21 cellular contexts compared by ENCODE assay signal in genomic region chr16:57445510-57445909, GRCh38. TPM values are rescaled to one million over a fixed set of nuclear protein-coding genes. Genes with fewer than 3 reads are reported as not detected.
A peak's percentile ranks its signal among the peaks of the same experiment; 100 is the strongest.
DNase-seq lines count a peak whose midpoint lies in the region; ATAC-seq and TF ChIP-seq lines count a peak whose summit lies in the region.
"Had no signal": no experiment of that assay in that cellular context is flagged by ENCODE, and none has a peak within 500 bp of the region (broad histone marks: within the 10 kb centered on the region; RNA-seq: fewer than 3 reads in every experiment).

No MANE protein-coding gene starts in this region.

- H3K27me3 Mint-ChIP-seq in activated CD4-positive, alpha-beta T cell treated with anti-CD3 and anti-CD28 coated beads, Interleukin-2, amount 10 ng/mL, durations not matched to agents 24 days and 14 days: no peaks in the 10 kb centered on the region
- no peaks in the 10 kb centered on the region for H3K27me3 Mint-ChIP-seq in CD8-positive, alpha-beta T cell (ENCODE audit: low read depth)
- H3K27me3 Mint-ChIP-seq in brain: peaks cover 8% of the 10 kb centered on the region
- H3K27me3 Mint-ChIP-seq: stimulated activated memory B cell treated with anti-CD40 and anti-IgM and Interleukin-4, amounts not matched to agents 10 μg/mL and 1 μg/mL and 100 μg/mL, for 72 hours had no signal

- H3K36me3 ChIP-seq in CD8-positive, alpha-beta T cell (ENCODE audit: insufficient read depth, low read length): peaks cover under 1% of the 10 kb centered on the region

- no peak for TF ChIP-seq CTCF in CD8-positive, alpha-beta T cell (IDR thresholded peaks at IDR 0.05)
- no peak for TF ChIP-seq CTCF in brain (conservative IDR thresholded peaks at IDR 0.05)

- peaks cover 25% of the 10 kb centered on the region for H3K36me3 Mint-ChIP-seq in activated CD4-positive, alpha-beta T cell treated with anti-CD3 and anti-CD28 coated beads, Interleukin-2, amount 10 ng/mL, durations not matched to agents 24 days and 14 days (ENCODE audit: low read depth)
- peaks cover 20% of the 10 kb centered on the region for H3K36me3 Mint-ChIP-seq in CD8-positive, alpha-beta T cell
- H3K36me3 Mint-ChIP-seq in brain: peaks cover 25% of the 10 kb centered on the region

- no peak overlapping the region for H3K27ac ChIP-seq in CD8-positive, alpha-beta T cell (ENCODE audit: low read depth, low read length)
- H3K27ac ChIP-seq: coronary artery, tibial nerve had no signal

- H3K4me1 ChIP-seq in CD8-positive, alpha-beta T cell (ENCODE audit: insufficient read depth, low read length): peaks cover 20% of the 10 kb centered on the region

- POLR2A ChIA-PET in CD8-positive, alpha-beta T cell (lab: Charles Lee): no interaction called here

- H3K27me3 ChIP-seq in CD8-positive, alpha-beta T cell (ENCODE audit: insufficient read depth, low read length): no peaks in the 10 kb centered on the region
- H3K27me3 ChIP-seq: heart left ventricle, right atrium auricular region, tibial nerve had no signal

- no peaks in the 10 kb centered on the region for H3K9me3 ChIP-seq in CD8-positive, alpha-beta T cell (ENCODE audit: low read length)
- H3K9me3 ChIP-seq: right atrium auricular region had no signal

- DNase-seq in activated CD4-positive, alpha-beta T cell treated with anti-CD3 and anti-CD28 coated beads, Interleukin-2, amount 10 ng/mL, durations not matched to agents 24 days and 14 days: no peak
- DNase-seq in activated CD4-positive, alpha-beta T cell treated with anti-CD3 and anti-CD28 coated beads, Interleukin-2, amount 50 U/mL, for 4 hours: no peak
- no peak for DNase-seq in CD8-positive, alpha-beta T cell
- DNase-seq: activated naive CD4-positive, alpha-beta T cell; heart left ventricle; mucosa of descending colon; NCI-H1417 treated with DMSO at 0.1 percent for 48 hours; NCI-H2171; OCI-M1; SIG-M5 had no signal

- H3K9me3 Mint-ChIP-seq in activated CD4-positive, alpha-beta T cell treated with anti-CD3 and anti-CD28 coated beads, Interleukin-2, amount 10 ng/mL, durations not matched to agents 24 days and 14 days: peaks cover 5% of the 10 kb centered on the region
- H3K9me3 Mint-ChIP-seq in CD8-positive, alpha-beta T cell: peaks cover 4% of the 10 kb centered on the region
- H3K9me3 Mint-ChIP-seq in brain: peaks cover 0 to 6% (median 2%) of the 10 kb centered on the region in 5 experiments

- CTCF ChIA-PET in CD8-positive, alpha-beta T cell (lab: Charles Lee): interaction anchor here (1.3 to 4.3 kb wide), 4 partner anchors 13 to 26 kb away, joined by 3 to 16 read pairs (median 11); partner anchors contain the start of gene POLR2C

- peaks cover 22% of the 10 kb centered on the region for H3K4me1 Mint-ChIP-seq in activated CD4-positive, alpha-beta T cell treated with anti-CD3 and anti-CD28 coated beads, Interleukin-2, amount 10 ng/mL, durations not matched to agents 24 days and 14 days
- H3K4me1 Mint-ChIP-seq in CD8-positive, alpha-beta T cell (ENCODE audit: low read depth): peaks cover 59% of the 10 kb centered on the region
- H3K4me1 Mint-ChIP-seq in brain: peaks cover 45% of the 10 kb centered on the region

- H3K4me3 Mint-ChIP-seq in activated CD4-positive, alpha-beta T cell treated with anti-CD3 and anti-CD28 coated beads, Interleukin-2, amount 10 ng/mL, durations not matched to agents 24 days and 14 days: no peak overlapping the region
- H3K4me3 Mint-ChIP-seq in CD8-positive, alpha-beta T cell: peak overlapping the region; percentile 42
- peak overlapping the region in 4 of 5 experiments; percentile 65 to 71 (median 68) for H3K4me3 Mint-ChIP-seq in brain

- intact Hi-C loops in activated CD4-positive, alpha-beta T cell treated with anti-CD3 and anti-CD28 coated beads, Interleukin-2, amount 10 ng/mL, durations not matched to agents 24 days and 14 days (cut with micrococcal nuclease): no loop called here
- intact Hi-C loops in CD8-positive, alpha-beta T cell (cut with DNase I, micrococcal nuclease): loop anchor here (5.0 to 10.0 kb wide), 3 partner anchors 511 to 1189 kb away; partner anchors contain the start of genes CFAP20 (in 1 of the 2) and HERPUD1 (in 1 of the 2)

- no peak for ATAC-seq in CD8-positive, alpha-beta T cell
- ATAC-seq in GM21447 (IDR thresholded peaks at IDR 0.05; ENCODE audit: unreplicated experiment): no peak
- no peak for ATAC-seq in GM19351 (IDR thresholded peaks at IDR 0.05; ENCODE audit: unreplicated experiment)
- ATAC-seq: heart left ventricle; mucosa of descending colon; stimulated activated memory B cell treated with anti-CD40 and anti-IgM and Interleukin-4, amounts not matched to agents 10 μg/mL and 1 μg/mL and 100 μg/mL, for 72 hours had no signal

- no peak overlapping the region for H3K4me3 ChIP-seq in CD8-positive, alpha-beta T cell (ENCODE audit: low read depth, low read length)
- H3K4me3 ChIP-seq: mucosa of descending colon had no signal

- peak overlapping the region; percentile 34 for H3K27ac Mint-ChIP-seq in activated CD4-positive, alpha-beta T cell treated with anti-CD3 and anti-CD28 coated beads, Interleukin-2, amount 10 ng/mL, durations not matched to agents 24 days and 14 days
- H3K27ac Mint-ChIP-seq in CD8-positive, alpha-beta T cell: no peak overlapping the region
- H3K27ac Mint-ChIP-seq in brain: no peak overlapping the region

RNA-seq across cellular contexts. Expression of gene CIAPIN1, which starts 1.7 kb away (rescaled TPM):
- total RNA-seq in activated CD4-positive, alpha-beta T cell treated with anti-CD3 and anti-CD28 coated beads, Interleukin-2, amount 10 ng/mL, durations not matched to agents 24 days and 14 days: 85.4 TPM in 2 replicates
- total RNA-seq in CD8-positive, alpha-beta T cell: 10 to 100 TPM; 28.6 to 29.7 TPM
- 66.3 TPM for polyA plus RNA-seq in brain (ENCODE audit: insufficient read depth, low read depth, low replicate concordance)

RNA-seq across cellular contexts. Expression of gene COQ9, which starts 1.8 kb away (rescaled TPM):
- 55.2 and 56.7 TPM in 2 replicates for total RNA-seq in activated CD4-positive, alpha-beta T cell treated with anti-CD3 and anti-CD28 coated beads, Interleukin-2, amount 10 ng/mL, durations not matched to agents 24 days and 14 days
- 10 to 100 TPM in 1 of 2 experiments, 1 to 10 TPM in 1; 8.1 to 11.7 TPM for total RNA-seq in CD8-positive, alpha-beta T cell
- 69.5 TPM for polyA plus RNA-seq in brain (ENCODE audit: insufficient read depth, low read depth, low replicate concordance)

RNA-seq across cellular contexts. Expression of gene POLR2C, which starts 17.0 kb away (rescaled TPM):
- 88.5 and 90.7 TPM in 2 replicates for total RNA-seq in activated CD4-positive, alpha-beta T cell treated with anti-CD3 and anti-CD28 coated beads, Interleukin-2, amount 10 ng/mL, durations not matched to agents 24 days and 14 days
- 100 to 1,000 TPM; 101 to 112 TPM for total RNA-seq in CD8-positive, alpha-beta T cell
- 108 TPM for polyA plus RNA-seq in brain (ENCODE audit: insufficient read depth, low read depth, low replicate concordance)

RNA-seq across cellular contexts. Expression of gene DOK4, which starts 40.8 kb away (rescaled TPM):
- total RNA-seq in activated CD4-positive, alpha-beta T cell treated with anti-CD3 and anti-CD28 coated beads, Interleukin-2, amount 10 ng/mL, durations not matched to agents 24 days and 14 days: 4.2 and 4.3 TPM in 2 replicates
- total RNA-seq in CD8-positive, alpha-beta T cell: 1 to 10 TPM; 1.7 to 1.9 TPM
- 25.2 TPM for polyA plus RNA-seq in brain (ENCODE audit: insufficient read depth, low read depth, low replicate concordance)

RNA-seq across cellular contexts. Expression of gene CCL17, which starts 40.9 kb away (rescaled TPM):
- 0.66 TPM in 1 of 2 replicates, not detected in the other for total RNA-seq in activated CD4-positive, alpha-beta T cell treated with anti-CD3 and anti-CD28 coated beads, Interleukin-2, amount 10 ng/mL, durations not matched to agents 24 days and 14 days
- total RNA-seq in CD8-positive, alpha-beta T cell: not detected
- not detected for polyA plus RNA-seq in brain (ENCODE audit: insufficient read depth, low read depth, low replicate concordance)
- total RNA-seq: HT1080; liver; mucosa of descending colon; omental fat pad; right atrium auricular region; T-helper 2 cell treated with Interferon-gamma antibody and Interleukin-4, amounts not matched to agents 100 ng/mL and 5 ng/mL, for 36 hours; tibial nerve had no signal
- polyA plus RNA-seq: liver had no signal
